9 cellular contexts compared by ENCODE assay signal in the genomic region with DNA sequence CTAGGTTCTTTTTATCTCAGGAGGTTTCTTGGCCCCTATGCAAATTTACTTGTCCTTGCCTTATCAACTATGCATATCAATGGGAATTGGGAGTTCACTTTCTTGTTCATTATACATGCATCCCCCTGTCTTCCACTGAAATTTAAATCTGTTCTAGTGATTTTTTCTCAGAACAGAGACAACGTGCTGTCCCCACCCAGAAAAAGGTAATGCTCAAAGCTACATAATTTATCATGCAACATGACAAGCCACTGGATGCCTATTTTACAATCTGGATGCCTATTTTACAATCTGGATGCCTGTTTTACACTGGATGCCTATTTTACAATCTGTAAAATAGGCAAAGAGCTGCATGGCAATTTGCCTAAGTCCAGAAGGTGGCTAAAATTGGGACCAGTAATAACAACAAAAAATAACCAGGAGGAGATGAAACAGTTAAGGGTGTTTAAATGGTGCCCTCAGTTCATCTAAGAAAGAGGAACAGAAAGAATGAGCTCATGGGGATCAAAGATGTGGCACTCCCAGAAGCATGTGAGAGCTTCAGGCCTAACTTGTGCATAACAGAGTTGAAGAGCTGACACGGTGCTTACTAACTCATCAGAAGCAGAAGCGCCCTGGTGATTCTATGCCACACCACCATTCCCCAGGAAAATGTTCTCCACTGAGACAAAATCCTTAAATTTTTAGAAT.
DNase-seq lines count a peak whose midpoint lies in the region; ATAC-seq, FAIRE-seq and TF ChIP-seq lines count a peak whose summit lies in the region.
"Had no signal": no experiment of that assay in that cellular context is flagged by ENCODE, and none has a peak within 500 bp of the region (broad histone marks: within the 10 kb centered on the region; RNA-seq: fewer than 3 reads in every experiment).

No MANE protein-coding gene starts in this region.

- no peak overlapping the region for H3K4me3 ChIP-seq in GM12865 (ENCODE audit: low read depth, low read length)

- FAIRE-seq in HTR-8/SVneo (lab: Jason Lieb, UNC): no peak

- H3K27ac Mint-ChIP-seq in T-helper 17 cell: no peak overlapping the region

- no peaks in the 10 kb centered on the region for H3K27me3 Mint-ChIP-seq in T-helper 17 cell

- DNase-seq in GM12865 (ENCODE audit: low read depth): peak; percentile 82
- no peak for DNase-seq in T-helper 17 cell
- DNase-seq in midbrain (lab: John Stamatoyannopoulos, UW): no peak
- no peak for DNase-seq in NCI-H2227 (lab: John Stamatoyannopoulos, UW; ENCODE audit: unreplicated experiment)
- no peak for DNase-seq in HTR-8/SVneo (ENCODE audit: insufficient read length, low spot score)
- DNase-seq in occipital lobe (lab: John Stamatoyannopoulos, UW): no peak
- DNase-seq: DMS 273 treated with DMSO at 0.1 percent for 48 hours had no signal

- H3K4me3 Mint-ChIP-seq in T-helper 17 cell: no peak overlapping the region

- ATAC-seq in GM19463 (IDR thresholded peaks at IDR 0.05; ENCODE audit: unreplicated experiment) (peak; percentile 98), HG03066 (IDR thresholded peaks at IDR 0.05; ENCODE audit: low read depth, unreplicated experiment) (peak; percentile 99), T-helper 17 cell (peak; percentile 66)

- H3K36me3 Mint-ChIP-seq in T-helper 17 cell (ENCODE audit: low read depth): no peaks in the 10 kb centered on the region

- TF ChIP-seq CTCF in GM12865 (IDR thresholded peaks at IDR 0.05; ENCODE audit: insufficient read depth, low read depth, low read length, missing control alignments): no peak

- no peaks in the 10 kb centered on the region for H3K4me1 Mint-ChIP-seq in T-helper 17 cell

- H3K9me3 ChIP-seq in T-helper 17 cell (ENCODE audit: control insufficient read depth, low read length, poor library complexity, severe bottlenecking): no peaks in the 10 kb centered on the region
